1 cellular context compared by ENCODE assay signal in the genomic region with DNA sequence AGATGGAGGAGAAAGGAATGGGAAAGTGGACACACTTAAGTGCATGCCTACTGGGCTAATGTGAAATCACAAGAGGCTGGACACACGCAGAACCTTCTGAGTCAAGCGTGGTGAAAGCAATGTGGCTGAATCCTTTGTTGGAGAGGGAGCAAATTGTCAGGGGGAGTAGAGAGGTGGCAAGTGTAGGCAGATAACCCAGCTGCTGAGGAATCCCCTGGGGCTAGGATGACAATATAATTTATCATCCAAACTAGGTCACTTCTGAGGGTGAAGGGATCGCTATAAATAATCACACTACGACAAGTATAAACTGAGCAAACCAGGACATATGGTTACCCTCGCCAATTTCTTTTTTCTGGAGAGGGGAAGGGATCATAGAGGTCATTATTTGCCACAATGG.
TF ChIP-seq lines count a peak whose summit lies in the region.

No MANE protein-coding gene starts in this region.

TF ChIP-seq in HEK293, 187 proteins besides CTCF, POLR2A, EP300 and RAD21 (continued from another document):
- TF ChIP-seq TSHZ1 (tag by site-specific recombination; IDR thresholded peaks at IDR 0.05; ENCODE audit: borderline replicate concordance) (no peak), ZNF777 (tag by site-specific recombination; IDR thresholded peaks at IDR 0.05; ENCODE audit: borderline replicate concordance) (no peak)
TF ChIP-seq in HEK293: peak in this region for 2.
